7 cellular contexts compared by ENCODE assay signal in genomic region chr12:123798518-123798917, GRCh38.
"Had no signal": no experiment of that assay in that cellular context is flagged by ENCODE, and none has a peak within 500 bp of the region (broad histone marks: within the 10 kb centered on the region; RNA-seq: fewer than 3 reads in every experiment).

No MANE protein-coding gene starts in this region.

- ATAC-seq: HCT116, HepG2 had no signal

- FAIRE-seq: HepG2 had no signal

- DNase-seq: GM23248, GOT3, H7, HFFc6, KBM-7 had no signal
